14 cellular contexts compared by ENCODE assay signal in the genomic region with DNA sequence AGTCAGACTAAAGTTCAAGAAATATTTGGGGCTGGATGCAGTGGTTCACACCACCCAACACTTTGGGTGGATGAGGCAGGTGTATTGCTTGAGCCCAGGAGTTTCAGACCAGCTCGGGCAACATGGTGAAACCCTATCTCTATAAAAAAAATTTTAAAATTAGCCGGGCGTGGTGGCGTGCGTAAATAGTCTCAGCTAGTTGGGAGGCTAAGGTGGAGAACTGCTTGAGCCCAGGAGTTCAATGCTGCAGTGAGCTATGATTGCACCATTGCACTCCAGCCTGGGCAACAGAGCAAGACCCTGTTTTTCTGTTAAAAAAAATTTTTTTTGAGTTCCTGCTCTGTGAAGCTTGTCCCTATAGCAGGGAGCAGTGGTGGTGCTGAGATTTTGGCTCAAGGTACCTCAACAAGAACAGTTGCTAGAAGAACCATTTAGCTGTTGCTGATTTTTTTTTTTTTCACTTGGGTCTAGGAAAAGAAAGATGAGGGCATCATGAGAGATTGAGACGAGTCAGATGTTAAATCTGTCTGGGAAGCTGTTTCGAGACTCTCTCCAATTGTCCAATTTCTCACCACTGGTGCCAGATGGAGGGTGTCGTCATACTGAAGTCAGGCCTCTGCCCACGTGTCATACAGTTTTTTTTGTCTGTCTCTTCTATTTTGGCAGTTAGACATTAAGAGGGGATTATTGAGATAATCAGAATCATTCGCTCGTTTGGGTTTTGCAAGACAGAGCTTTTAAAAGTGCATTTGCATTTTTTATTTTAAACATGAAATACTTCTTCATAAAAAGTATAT. TPM values are rescaled to one million over a fixed set of nuclear protein-coding genes. Genes with fewer than 3 reads are reported as not detected.
DNase-seq lines count a peak whose midpoint lies in the region; ATAC-seq and TF ChIP-seq lines count a peak whose summit lies in the region.
"Had no signal": no experiment of that assay in that cellular context is flagged by ENCODE, and none has a peak within 500 bp of the region (broad histone marks: within the 10 kb centered on the region; RNA-seq: fewer than 3 reads in every experiment).

No MANE protein-coding gene starts in this region.

- H4K20me1 ChIP-seq in GM23338 (replicated peaks; ENCODE audit: insufficient read depth) = no peaks in the 10 kb centered on the region; the same call in 1 of the 2 replicates

- H3K27ac Mint-ChIP-seq in activated T-helper 17 cell treated with anti-CD3 and anti-CD28 coated beads, Interleukin-2, amount 50 U/mL, for 72 hours = peak overlapping the region; percentile 52
- H3K27ac Mint-ChIP-seq in memory B cell = peak overlapping the region; percentile 69
- no peak overlapping the region for H3K27ac Mint-ChIP-seq in GM23338

- peaks cover 6% of the 10 kb centered on the region for H3K4me1 Mint-ChIP-seq in activated T-helper 17 cell treated with anti-CD3 and anti-CD28 coated beads, Interleukin-2, amount 50 U/mL, for 72 hours
- H3K4me1 Mint-ChIP-seq in memory B cell = peaks cover 35% of the 10 kb centered on the region
- peaks cover 17% of the 10 kb centered on the region; the same call in 2 of the 3 replicates for H3K4me1 Mint-ChIP-seq in GM23338

- no peaks in the 10 kb centered on the region for H3K79me2 ChIP-seq in GM23338 (replicated peaks; ENCODE audit: insufficient read depth)

- H3K4me3 ChIP-seq in AG10803 (ENCODE audit: low read length) (no peak overlapping the region), GM23338 (no peak overlapping the region)
- H3K4me3 ChIP-seq: esophagus squamous epithelium had no signal

- H3K36me3 ChIP-seq in GM23338 (ENCODE audit: insufficient read depth) = no peaks in the 10 kb centered on the region
- H3K36me3 ChIP-seq: esophagus squamous epithelium had no signal

- H2AFZ ChIP-seq in GM23338 = no peak overlapping the region

- H3K4me1 ChIP-seq in GM23338 (ENCODE audit: insufficient read depth) = peaks cover 11% of the 10 kb centered on the region

- H3K4me2 ChIP-seq in GM23338 = no peak overlapping the region

- peaks cover 58% of the 10 kb centered on the region for H3K27me3 ChIP-seq in GM23338 (ENCODE audit: insufficient read depth)
- H3K27me3 ChIP-seq: esophagus squamous epithelium had no signal

- peak; percentile 66 for DNase-seq in AG10803 (ENCODE audit: low read depth)
- DNase-seq in GM03348 (ENCODE audit: low spot score) = peak; percentile 65
- no peak for DNase-seq in memory B cell (ENCODE audit: low spot score in 2 of 2)
- DNase-seq in GM23338 (ENCODE audit: low spot score) = no peak
- no peak for DNase-seq in HuH-7.5 (ENCODE audit: low spot score)
- DNase-seq in NCI-H226 = no peak
- DNase-seq in CD1c-positive myeloid dendritic cell (ENCODE audit: extremely low spot score) = no peak
- DNase-seq: esophagus squamous epithelium, HCEC 1CT, midbrain, NCI-H2227 treated with DMSO at 0.1 percent for 48 hours, T1000 had no signal

- H3K9me2 ChIP-seq in GM23338 (ENCODE audit: insufficient read depth) = no peaks in the 10 kb centered on the region

- H3K27ac ChIP-seq in GM23338 (ENCODE audit: low read depth) = no peak overlapping the region

- TF ChIP-seq CTCF in AG10803 (conservative IDR thresholded peaks at IDR 0.05; ENCODE audit: low read length) (no peak), GM23338 (conservative IDR thresholded peaks at IDR 0.05; ENCODE audit: low read depth in 2 of 2) (no peak)

- H3K36me3 Mint-ChIP-seq in activated T-helper 17 cell treated with anti-CD3 and anti-CD28 coated beads, Interleukin-2, amount 50 U/mL, for 72 hours (ENCODE audit: low read depth) = peaks cover 5% of the 10 kb centered on the region
- H3K36me3 Mint-ChIP-seq in memory B cell (peaks cover 3% of the 10 kb centered on the region), GM23338 (ENCODE audit: low read depth) (no peaks in the 10 kb centered on the region; the same call in 2 of the 3 replicates)

- no peaks in the 10 kb centered on the region for H3K9me3 Mint-ChIP-seq in activated T-helper 17 cell treated with anti-CD3 and anti-CD28 coated beads, Interleukin-2, amount 50 U/mL, for 72 hours
- no peaks in the 10 kb centered on the region for H3K9me3 Mint-ChIP-seq in memory B cell
- H3K9me3 Mint-ChIP-seq in GM23338 = no peaks in the 10 kb centered on the region
- H3K9me3 Mint-ChIP-seq: CD14-positive monocyte had no signal

- H3K27me3 Mint-ChIP-seq in activated T-helper 17 cell treated with anti-CD3 and anti-CD28 coated beads, Interleukin-2, amount 50 U/mL, for 72 hours = no peaks in the 10 kb centered on the region
- no peaks in the 10 kb centered on the region for H3K27me3 Mint-ChIP-seq in memory B cell
- peaks cover 50% of the 10 kb centered on the region for H3K27me3 Mint-ChIP-seq in GM23338 (ENCODE audit: insufficient read depth, low read depth, poor library complexity)

- peaks cover 8% of the 10 kb centered on the region for H3F3A ChIP-seq in GM23338 (replicated peaks; ENCODE audit: low read depth)

- ATAC-seq in activated T-helper 17 cell treated with anti-CD3 and anti-CD28 coated beads, Interleukin-2, amount 50 U/mL, for 72 hours (replicated peaks) = no peak
- ATAC-seq in memory B cell (ENCODE audit: low read depth) (no peak), GM23338 (no peak)

- no peak overlapping the region for H3K4me3 Mint-ChIP-seq in activated T-helper 17 cell treated with anti-CD3 and anti-CD28 coated beads, Interleukin-2, amount 50 U/mL, for 72 hours
- peak overlapping the region; percentile 69 for H3K4me3 Mint-ChIP-seq in memory B cell
- no peak overlapping the region for H3K4me3 Mint-ChIP-seq in GM23338
- H3K4me3 Mint-ChIP-seq: CD14-positive monocyte had no signal

TF ChIP-seq in GM23338, 12 proteins besides CTCF, POLR2A, EP300 and RAD21:
- TF ChIP-seq JUNB (IDR thresholded peaks at IDR 0.05; ENCODE audit: unreplicated experiment) (no peak), EZH2 (IDR thresholded peaks at IDR 0.05; ENCODE audit: low read depth, unreplicated experiment) (no peak), ETS1 (IDR thresholded peaks at IDR 0.05) (no peak), STAT1 (IDR thresholded peaks at IDR 0.05; ENCODE audit: unreplicated experiment) (no peak)

RNA-seq across cellular contexts. Expression of gene SLC25A42, which starts 3.7 kb away (rescaled TPM):
- 10 to 100 TPM; 14.1 to 18.5 TPM for total RNA-seq in activated T-helper 17 cell treated with anti-CD3 and anti-CD28 coated beads, Interleukin-2, amount 50 U/mL, for 72 hours
- 5.7 and 7.3 TPM in 2 replicates for total RNA-seq in GM23338 (2014; rRNA removed; shearing (Covaris generic))
- 7.3 and 7.6 TPM in 2 replicates for polyA plus RNA-seq in GM23338 (2016; fragmentation: Nextera tagmentation; extraction: Ambion mirVana)

RNA-seq across cellular contexts. Expression of gene ARMC6, which starts 34.1 kb away (rescaled TPM):
- total RNA-seq in activated T-helper 17 cell treated with anti-CD3 and anti-CD28 coated beads, Interleukin-2, amount 50 U/mL, for 72 hours = 10 to 100 TPM; 19.6 to 44.4 TPM
- total RNA-seq in GM23338 (2014; rRNA removed; shearing (Covaris generic)) = 95.1 and 112 TPM in 2 replicates
- 40.9 and 45.0 TPM in 2 replicates for polyA plus RNA-seq in GM23338 (2016; fragmentation: Nextera tagmentation; extraction: Ambion mirVana)

RNA-seq across cellular contexts. Expression of gene SUGP2, which starts 34.2 kb away (rescaled TPM):
- 100 to 1,000 TPM; 120 to 128 TPM for total RNA-seq in activated T-helper 17 cell treated with anti-CD3 and anti-CD28 coated beads, Interleukin-2, amount 50 U/mL, for 72 hours
- 86.5 and 102 TPM in 2 replicates for total RNA-seq in GM23338 (2014; rRNA removed; shearing (Covaris generic))
- polyA plus RNA-seq in GM23338 (2016; fragmentation: Nextera tagmentation; extraction: Ambion mirVana) = 99.3 and 109 TPM in 2 replicates

Comparison
In these comparisons a context has a peak if more than half of its experiments do, and no peak if none do; other contexts are left out.
1. DNase-seq: peak in AG10803 (single experiment) and GM03348 (single experiment); none in memory B cell (0 of 2), GM23338 (single experiment), HuH-7.5 (single experiment), NCI-H226 (single experiment) and CD1c-positive myeloid dendritic cell (single experiment).